Comparison of ENCODE assay signal across 8 cellular contexts in the genomic region with DNA sequence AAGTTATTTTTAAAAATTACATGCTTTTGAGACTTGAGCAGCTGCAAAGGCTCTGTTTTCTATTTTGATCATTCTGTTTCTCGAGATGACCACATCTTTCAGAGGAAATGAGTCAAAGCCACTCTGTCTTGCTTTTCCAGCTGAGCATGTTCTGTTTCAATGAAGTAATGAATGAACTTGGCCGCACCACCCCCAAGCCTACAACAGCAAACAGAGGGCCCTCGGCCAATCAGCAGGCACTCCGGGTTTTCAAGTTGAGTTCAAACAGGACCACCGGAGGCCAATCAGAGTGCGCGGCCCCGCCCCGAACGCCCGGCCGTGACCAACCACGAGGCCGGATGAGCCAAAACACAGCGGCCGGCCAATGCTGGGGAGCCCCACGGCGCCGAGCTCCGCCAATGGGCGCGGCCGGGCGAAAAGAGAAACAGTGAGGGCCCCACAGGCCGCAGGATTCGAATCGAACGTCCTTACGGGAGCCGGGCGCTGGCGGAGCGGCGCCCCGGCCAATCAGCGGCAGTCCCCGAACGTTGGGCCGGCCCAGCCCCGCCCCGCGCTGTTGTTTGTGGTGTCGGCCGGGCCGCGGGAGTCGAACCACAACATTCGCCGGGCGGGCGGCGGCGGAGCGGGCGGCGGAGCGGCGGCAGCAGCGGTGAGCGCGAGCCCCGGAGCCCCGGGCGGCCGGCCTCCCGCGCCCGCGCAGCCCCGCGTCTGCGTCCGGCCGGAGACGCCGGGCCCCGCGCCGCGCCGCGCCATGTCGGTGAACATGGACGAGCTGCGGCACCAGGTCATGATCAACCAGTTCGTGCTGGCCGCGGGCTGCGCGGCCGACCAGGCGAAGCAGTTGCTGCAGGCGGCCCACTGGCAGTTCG. TPM values are rescaled to one million over a fixed set of nuclear protein-coding genes. Genes with fewer than 3 reads are reported as not detected.
DNase-seq lines count a peak whose midpoint lies in the region; ATAC-seq and TF ChIP-seq lines count a peak whose summit lies in the region.

UBALD2 (plus strand) TSS at position 594 of the 869 bp plus-strand sequence; CDS start at position 752, 158 bp downstream.

- no peaks in the 10 kb centered on the region for H3K9me2 ChIP-seq in PC-3 (replicated peaks; ENCODE audit: low read length)

- H3K27me3 ChIP-seq in PC-3 (ENCODE audit: low read length): no peaks in the 10 kb centered on the region

- TF ChIP-seq EP300 in Ishikawa (IDR thresholded peaks at IDR 0.05; ENCODE audit: borderline replicate concordance): peak; percentile 32; the same call in 1 of the 2 replicates

- peak; percentile 94 for DNase-seq in DMS114 treated with DMSO at 0.1 percent for 48 hours (lab: John Stamatoyannopoulos, UW; ENCODE audit: unreplicated experiment)
- DNase-seq in PC-3: peak; percentile 100
- peak; percentile 99 for DNase-seq in activated T-cell treated with anti-CD3 and anti-CD28 coated beads for 48 hours (ENCODE audit: low read depth)
- DNase-seq in epithelial cell of prostate (ENCODE audit: low read depth, low spot score): peak; percentile 99
- peak; percentile 99 to 100 (median 99) for DNase-seq in mucosa of descending colon
- DNase-seq in stimulated activated CD8-positive, alpha-beta memory T cell treated with anti-CD3 and anti-CD28 coated beads, Interleukin-4, amount 100 ng/mL, for 24 hours (ENCODE audit: low read depth): peak; percentile 98

- H3K4me2 ChIP-seq in PC-3 (ENCODE audit: low read length): peak within 1 kb of the TSS; percentile 93

- H3F3A ChIP-seq in PC-3 (ENCODE audit: low read length, unreplicated experiment): no peaks in the 10 kb centered on the region

- intact Hi-C loops in PC-3 (cut with micrococcal nuclease) (loop anchor here (1.0 to 10.0 kb wide), 2 partner anchors 13 to 160 kb away; partner anchors contain the start of gene EXOC7), mucosa of descending colon (cut with DNase I, micrococcal nuclease) (no loop called here)

- H3K9me3 ChIP-seq in PC-3 (ENCODE audit: low read length): no peaks in the 10 kb centered on the region
- no peaks in the 10 kb centered on the region for H3K9me3 ChIP-seq in mucosa of descending colon

- peak within 1 kb of the TSS; percentile 60 for H2AFZ ChIP-seq in PC-3 (ENCODE audit: low read length)

- H3K4me3 ChIP-seq in PC-3 (ENCODE audit: low read length): peak within 1 kb of the TSS; percentile 77
- H3K4me3 ChIP-seq in mucosa of descending colon: peak within 1 kb of the TSS; percentile 99

- TF ChIP-seq CTCF in PC-3 (conservative IDR thresholded peaks at IDR 0.05; ENCODE audit: low read depth, low read length) (no peak), mucosa of descending colon (IDR thresholded peaks at IDR 0.05) (no peak)

- H3K27ac ChIP-seq in PC-3 (ENCODE audit: low read length) (peak within 1 kb of the TSS; percentile 74), epithelial cell of prostate (peak within 1 kb of the TSS; percentile 95)

- POLR2A ChIA-PET in PC-3 (lab: Charles Lee; ENCODE audit: unreplicated experiment): interaction anchor here (0.6 to 1.5 kb wide), 9 partner anchors 11 to 368 kb away, joined by 3 to 9 read pairs (median 4); partner anchors contain the start of gene TRIM65

- peaks cover 45% of the 10 kb centered on the region for H3K79me2 ChIP-seq in PC-3 (ENCODE audit: low read length)

- TF ChIP-seq RAD21 in Ishikawa (IDR thresholded peaks at IDR 0.05; ENCODE audit: low read depth): no peak

- H3K4me1 ChIP-seq in PC-3 (ENCODE audit: insufficient read depth, low read length) (peaks cover 50% of the 10 kb centered on the region), mucosa of descending colon (ENCODE audit: low read depth) (peaks cover 77% of the 10 kb centered on the region)

- H3K36me3 ChIP-seq in PC-3 (ENCODE audit: low read depth, low read length): peaks cover 9% of the 10 kb centered on the region; the same call in 1 of the 2 replicates
- H3K36me3 ChIP-seq in mucosa of descending colon (ENCODE audit: low read depth): no peaks in the 10 kb centered on the region

- H3K9ac ChIP-seq in PC-3 (ENCODE audit: low read length): peak within 1 kb of the TSS; percentile 82

- CTCF ChIA-PET in PC-3 (lab: Charles Lee): interaction anchor here (0.9 to 1.4 kb wide), 3 partner anchors 13 to 16 kb away, joined by 3 to 7 read pairs (median 3); no protein-coding TSS in a partner anchor

- BruUV-seq in PC-3 (replicated peaks; lab: Mats Ljungman, UMichigan): no TSS peak

- H4K20me1 ChIP-seq in PC-3 (ENCODE audit: low read length): peaks cover 11% of the 10 kb centered on the region; the same call in 1 of the 2 replicates

- peak; percentile 66 for ATAC-seq in GM21576 (IDR thresholded peaks at IDR 0.05; ENCODE audit: unreplicated experiment)
- peak; percentile 94 for ATAC-seq in PC-3
- ATAC-seq in mucosa of descending colon: peak; percentile 82

TF ChIP-seq in Ishikawa, 13 proteins besides CTCF, POLR2A, EP300 and RAD21:
- TF ChIP-seq TAF1 (IDR thresholded peaks at IDR 0.05; ENCODE audit: low read depth) (peak; percentile 62; the same call in 1 of the 2 replicates), REST (IDR thresholded peaks at IDR 0.05; ENCODE audit: low read depth) (no peak), CREB1 (IDR thresholded peaks at IDR 0.05; ENCODE audit: low read depth) (peak; percentile 31; the same call in 1 of the 2 replicates), CEBPB (IDR thresholded peaks at IDR 0.05) (peak; percentile 55), EGR1 (IDR thresholded peaks at IDR 0.05) (no peak), TEAD4 (IDR thresholded peaks at IDR 0.05) (no peak; the same call in 1 of the 2 replicates), TCF12 (IDR thresholded peaks at IDR 0.05; ENCODE audit: low read depth) (no peak), ZBTB7A (IDR thresholded peaks at IDR 0.05; ENCODE audit: low read depth) (no peak), YY1 (IDR thresholded peaks at IDR 0.05; ENCODE audit: low read depth) (no peak), NFIC (IDR thresholded peaks at IDR 0.05) (peak; percentile 42; the same call in 1 of the 2 replicates), FOXM1 (IDR thresholded peaks at IDR 0.05; ENCODE audit: borderline replicate concordance, low read depth) (peak; percentile 97)
- TF ChIP-seq, protein P1, sequence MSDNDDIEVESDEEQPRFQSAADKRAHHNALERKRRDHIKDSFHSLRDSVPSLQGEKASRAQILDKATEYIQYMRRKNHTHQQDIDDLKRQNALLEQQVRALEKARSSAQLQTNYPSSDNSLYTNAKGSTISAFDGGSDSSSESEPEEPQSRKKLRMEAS (IDR thresholded peaks at IDR 0.05): peak; percentile 52; the same call in 1 of the 2 replicates
- TF ChIP-seq, protein P2, sequence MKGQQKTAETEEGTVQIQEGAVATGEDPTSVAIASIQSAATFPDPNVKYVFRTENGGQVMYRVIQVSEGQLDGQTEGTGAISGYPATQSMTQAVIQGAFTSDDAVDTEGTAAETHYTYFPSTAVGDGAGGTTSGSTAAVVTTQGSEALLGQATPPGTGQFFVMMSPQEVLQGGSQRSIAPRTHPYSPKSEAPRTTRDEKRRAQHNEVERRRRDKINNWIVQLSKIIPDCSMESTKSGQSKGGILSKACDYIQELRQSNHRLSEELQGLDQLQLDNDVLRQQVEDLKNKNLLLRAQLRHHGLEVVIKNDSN (IDR thresholded peaks at IDR 0.05): no peak

RNA-seq across cellular contexts. Expression of gene UBALD2, which starts in this region (rescaled TPM):
- total RNA-seq in PC-3 (2014; rRNA removed) (59.5 and 63.5 TPM in 2 replicates), mucosa of descending colon (100 to 1,000 TPM in 1 of 3 donors, 10 to 100 TPM in 2; 46.6 to 132 (median 99.1) TPM)

Comparison
In these comparisons a context has a peak if more than half of its experiments do, and no peak if none do; other contexts are left out.
1. Peak in every context shown above with its lines: DNase-seq, ATAC-seq, H3K4me3 ChIP-seq and H3K27ac ChIP-seq.